Comparison of ENCODE assay signal across 8 cellular contexts in genomic region chr15:76904461-76905012, GRCh38. TPM values are rescaled to one million over a fixed set of nuclear protein-coding genes. Genes with fewer than 3 reads are reported as not detected.
DNase-seq lines count a peak whose midpoint lies in the region; ATAC-seq and TF ChIP-seq lines count a peak whose summit lies in the region.

No MANE protein-coding gene starts in this region.

- H2BK15ac ChIP-seq in H9 (ENCODE audit: low read depth, low read length) = no peak overlapping the region

- H2BK120ac ChIP-seq in H9 (ENCODE audit: low read depth, low read length, poor library complexity, severe bottlenecking) = no peak overlapping the region

- H3K23ac ChIP-seq in H9 (ENCODE audit: insufficient read length, low read depth, low read length) = no peak overlapping the region

- no peaks in the 10 kb centered on the region for H3K79me1 ChIP-seq in H9 (ENCODE audit: insufficient read depth, low read depth, low read length, poor library complexity, severe bottlenecking)

- H3K9ac ChIP-seq in H9 (ENCODE audit: extremely low read depth, insufficient read length, low read length) (no peak overlapping the region), parathyroid adenoma (peak overlapping the region; percentile 46)

- no CpG with 5 or more reads among the region's 29 CpGs for WGBS in H9 (ENCODE audit: extremely low coverage, insufficient read length, low lambda C conversion rate)
- WGBS in heart right ventricle, 2 donors = 1 to 2% methylated on average over 29 of the region's 29 CpGs

- H3K4me1 ChIP-seq in H9 (ENCODE audit: insufficient read depth, low read length) (no peaks in the 10 kb centered on the region; the same call in 1 of the 2 replicates), heart right ventricle (peaks cover 8 to 37% (median 30%) of the 10 kb centered on the region in 9 donors), parathyroid adenoma (peaks cover 4% of the 10 kb centered on the region)

- H3K23me2 ChIP-seq in H9 (ENCODE audit: insufficient read length, low read depth, low read length, poor library complexity, severe bottlenecking) = peaks cover 9% of the 10 kb centered on the region

- H3K4me3 ChIP-seq in heart right ventricle = peak overlapping the region; percentile 67 to 97 (median 84)
- peak overlapping the region; percentile 82 for H3K4me3 ChIP-seq in parathyroid adenoma (ENCODE audit: low read depth, low read length)

- no peak overlapping the region for H3K18ac ChIP-seq in H9 (ENCODE audit: insufficient read length, low read depth, low read length)

- H3K9me3 Mint-ChIP-seq in H9 = peaks cover 2 to 6% of the 10 kb centered on the region in 2 experiments; a peak in 2 of 5 replicates
- H3K9me3 Mint-ChIP-seq in activated naive CD8-positive, alpha-beta T cell treated with anti-CD3 and anti-CD28 coated beads, Interleukin-2, amount 10 ng/mL, durations not matched to agents 7 days and 5 days = no peaks in the 10 kb centered on the region

- H3K4me2 ChIP-seq in H9 (ENCODE audit: insufficient read depth, insufficient read length, low read length) (peak overlapping the region; percentile 60), parathyroid adenoma (ENCODE audit: low read length) (peak overlapping the region; percentile 87)

- H3K27ac ChIP-seq in H9 (ENCODE audit: insufficient read length, low read depth, low read length) (no peak overlapping the region), heart right ventricle (peak overlapping the region; percentile 76 to 98 (median 92)), parathyroid adenoma (peak overlapping the region; percentile 93)

- H4K8ac ChIP-seq in H9 (replicated peaks; ENCODE audit: insufficient read length, low read depth, low read length) = no peak overlapping the region

- no peak overlapping the region for H3T11ph ChIP-seq in H9 (ENCODE audit: low read length)

- H4K5ac ChIP-seq in H9 (ENCODE audit: insufficient read length, low read depth, low read length) = no peak overlapping the region

- H3K36me3 ChIP-seq in heart right ventricle (no peaks in the 10 kb centered on the region), parathyroid adenoma (ENCODE audit: control insufficient read depth, insufficient read depth, low read length) (no peaks in the 10 kb centered on the region)

- H3K4me3 Mint-ChIP-seq in H9 = peak overlapping the region; percentile 84 to 92
- H3K4me3 Mint-ChIP-seq in activated naive CD8-positive, alpha-beta T cell treated with anti-CD3 and anti-CD28 coated beads, Interleukin-2, amount 10 ng/mL, durations not matched to agents 7 days and 5 days = peak overlapping the region; percentile 89

- H3K27me3 ChIP-seq in H9 (ENCODE audit: insufficient read depth, low read length) = no peaks in the 10 kb centered on the region; the same call in 1 of the 2 replicates
- H3K27me3 ChIP-seq in heart right ventricle = no peaks in the 10 kb centered on the region
- no peaks in the 10 kb centered on the region for H3K27me3 ChIP-seq in parathyroid adenoma (ENCODE audit: control insufficient read depth, insufficient read depth, low read length)

- POLR2A ChIA-PET in activated naive CD8-positive, alpha-beta T cell treated with anti-CD3 and anti-CD28 coated beads, Interleukin-2, amount 10 ng/mL, durations not matched to agents 7 days and 5 days (lab: Charles Lee) = interaction anchor here (0.6 to 3.5 kb wide), 4 partner anchors 11 to 1262 kb away, joined by 3 to 15 read pairs (median 3); partner anchors contain the start of gene RCN2

- H2BK20ac ChIP-seq in H9 (ENCODE audit: low read depth, low read length, poor library complexity, severe bottlenecking) = no peak overlapping the region

- peak overlapping the region in 2 of 3 experiments; percentile 68 to 88; a peak in 3 of 7 replicates for H3K27ac Mint-ChIP-seq in H9
- H3K27ac Mint-ChIP-seq in activated naive CD8-positive, alpha-beta T cell treated with anti-CD3 and anti-CD28 coated beads, Interleukin-2, amount 10 ng/mL, durations not matched to agents 7 days and 5 days = peak overlapping the region; percentile 86

- peaks cover 2 to 11% (median 6%) of the 10 kb centered on the region in 3 experiments; a peak in 6 of 7 replicates for H3K36me3 Mint-ChIP-seq in H9 (ENCODE audit: insufficient read depth in 1 of 3, low read depth in 3 of 3)
- H3K36me3 Mint-ChIP-seq in activated naive CD8-positive, alpha-beta T cell treated with anti-CD3 and anti-CD28 coated beads, Interleukin-2, amount 10 ng/mL, durations not matched to agents 7 days and 5 days = peaks cover 9% of the 10 kb centered on the region

- peaks cover 15 to 23% of the 10 kb centered on the region in 2 experiments for H3K4me1 Mint-ChIP-seq in H9
- H3K4me1 Mint-ChIP-seq in activated naive CD8-positive, alpha-beta T cell treated with anti-CD3 and anti-CD28 coated beads, Interleukin-2, amount 10 ng/mL, durations not matched to agents 7 days and 5 days = peaks cover 28% of the 10 kb centered on the region

- H3K9me3 ChIP-seq in H9 (ENCODE audit: control insufficient read depth, low read depth, low read length) (no peaks in the 10 kb centered on the region), heart right ventricle (peaks cover 0 to 4% (median 0%) of the 10 kb centered on the region in 11 donors), parathyroid adenoma (ENCODE audit: control insufficient read depth, low read length) (no peaks in the 10 kb centered on the region)

- DNase-seq in GM03348 (ENCODE audit: low spot score) (peak; percentile 41), H9 (peak; percentile 60), NCI-H2227 (lab: John Stamatoyannopoulos, UW; ENCODE audit: unreplicated experiment) (peak; percentile 37), heart right ventricle (peak; percentile 12 to 21), NCI-H446 treated with DMSO at 0.1 percent for 48 hours (lab: John Stamatoyannopoulos, UW) (no peak), NCI-H2196 (lab: John Stamatoyannopoulos, UW; ENCODE audit: unreplicated experiment) (no peak)
- peak; percentile 49 for DNase-seq in activated naive CD8-positive, alpha-beta T cell treated with anti-CD3 and anti-CD28 coated beads, Interleukin-2, amount 10 ng/mL, durations not matched to agents 7 days and 5 days

- no peak overlapping the region for H2BK5ac ChIP-seq in H9 (ENCODE audit: insufficient read length, low read length)

- H4K91ac ChIP-seq in H9 (ENCODE audit: insufficient read length, low read depth, low read length) = no peak overlapping the region

- H2AFZ ChIP-seq in H9 (ENCODE audit: low read length) (no peak overlapping the region), parathyroid adenoma (peak overlapping the region; percentile 95)

- no peaks in the 10 kb centered on the region for H3K79me2 ChIP-seq in H9 (ENCODE audit: insufficient read depth, low read length)
- peaks cover 4% of the 10 kb centered on the region for H3K79me2 ChIP-seq in parathyroid adenoma

- peak; percentile 2 for ATAC-seq in activated naive CD8-positive, alpha-beta T cell treated with anti-CD3 and anti-CD28 coated beads, Interleukin-2, amount 10 ng/mL, durations not matched to agents 7 days and 5 days (ENCODE audit: low read depth)
- ATAC-seq in heart right ventricle = peak; percentile 26 to 46 (median 37)

- peaks cover 47% of the 10 kb centered on the region for H3K27me3 Mint-ChIP-seq in H9 (ENCODE audit: low read depth)
- H3K27me3 Mint-ChIP-seq in activated naive CD8-positive, alpha-beta T cell treated with anti-CD3 and anti-CD28 coated beads, Interleukin-2, amount 10 ng/mL, durations not matched to agents 7 days and 5 days = no peaks in the 10 kb centered on the region

- no peak overlapping the region for H2BK12ac ChIP-seq in H9 (ENCODE audit: insufficient read length, low read depth, low read length)

- TF ChIP-seq CTCF in H9 (conservative IDR thresholded peaks at IDR 0.05) (no peak), heart right ventricle (IDR thresholded peaks at IDR 0.05) (no peak), parathyroid adenoma (IDR thresholded peaks at IDR 0.05) (no peak)

- H3K14ac ChIP-seq in H9 (ENCODE audit: insufficient read depth, low read length) = no peak overlapping the region

- H3K4ac ChIP-seq in H9 (ENCODE audit: low read depth, low read length) = no peak overlapping the region

- no peaks in the 10 kb centered on the region for H4K20me1 ChIP-seq in H9 (ENCODE audit: control insufficient read depth, insufficient read depth, insufficient read length)

- intact Hi-C loops in heart right ventricle (cut with DNase I) = loop anchor here in 2 of 10 donors (1.0 to 2.0 kb wide), 2 partner anchors 26 to 27 kb away; partner anchors contain the start of gene RCN2 (in 2 of the 2)

- no peak overlapping the region for H2AK5ac ChIP-seq in H9 (ENCODE audit: insufficient read length, low read length)

- no peak overlapping the region for H3K56ac ChIP-seq in H9 (ENCODE audit: insufficient read length, low read depth, low read length)

RNA-seq across cellular contexts. Expression of gene SCAPER, which starts 0.6 kb away (rescaled TPM):
- 7.2 and 7.4 TPM in 2 replicates for total RNA-seq in H9 (2021)
- total RNA-seq in activated naive CD8-positive, alpha-beta T cell treated with anti-CD3 and anti-CD28 coated beads, Interleukin-2, amount 10 ng/mL, durations not matched to agents 7 days and 5 days = 10 to 100 TPM; 38.0 to 44.8 TPM
- 10 to 100 TPM; 33.9 to 48.1 (median 40.2) TPM for total RNA-seq in heart right ventricle
- 1 to 10 TPM; 6.9 to 9.5 TPM for polyA plus RNA-seq in heart right ventricle

RNA-seq across cellular contexts. Expression of gene RCN2, which starts 27.0 kb away (rescaled TPM):
- total RNA-seq in H9 (2021) (134 and 139 TPM in 2 replicates), heart right ventricle (10 to 100 TPM; 23.3 to 29.9 (median 27.5) TPM)
- 10 to 100 TPM; 29.6 TPM for total RNA-seq in activated naive CD8-positive, alpha-beta T cell treated with anti-CD3 and anti-CD28 coated beads, Interleukin-2, amount 10 ng/mL, durations not matched to agents 7 days and 5 days
- polyA plus RNA-seq in heart right ventricle = 10 to 100 TPM; 14.7 to 31.3 TPM

Comparison
In these comparisons a context has a peak if more than half of its experiments do, and no peak if none do; other contexts are left out.
1. DNase-seq: peak in GM03348 (single experiment), H9 (single experiment), NCI-H2227 (single experiment), activated naive CD8-positive, alpha-beta T cell treated with anti-CD3 and anti-CD28 coated beads, Interleukin-2, amount 10 ng/mL, durations not matched to agents 7 days and 5 days (single experiment) and heart right ventricle (2 of 2); none in NCI-H446 treated with DMSO at 0.1 percent for 48 hours (single experiment) and NCI-H2196 (single experiment).